Comparison of ENCODE assay signal across 14 cellular contexts in the genomic region with DNA sequence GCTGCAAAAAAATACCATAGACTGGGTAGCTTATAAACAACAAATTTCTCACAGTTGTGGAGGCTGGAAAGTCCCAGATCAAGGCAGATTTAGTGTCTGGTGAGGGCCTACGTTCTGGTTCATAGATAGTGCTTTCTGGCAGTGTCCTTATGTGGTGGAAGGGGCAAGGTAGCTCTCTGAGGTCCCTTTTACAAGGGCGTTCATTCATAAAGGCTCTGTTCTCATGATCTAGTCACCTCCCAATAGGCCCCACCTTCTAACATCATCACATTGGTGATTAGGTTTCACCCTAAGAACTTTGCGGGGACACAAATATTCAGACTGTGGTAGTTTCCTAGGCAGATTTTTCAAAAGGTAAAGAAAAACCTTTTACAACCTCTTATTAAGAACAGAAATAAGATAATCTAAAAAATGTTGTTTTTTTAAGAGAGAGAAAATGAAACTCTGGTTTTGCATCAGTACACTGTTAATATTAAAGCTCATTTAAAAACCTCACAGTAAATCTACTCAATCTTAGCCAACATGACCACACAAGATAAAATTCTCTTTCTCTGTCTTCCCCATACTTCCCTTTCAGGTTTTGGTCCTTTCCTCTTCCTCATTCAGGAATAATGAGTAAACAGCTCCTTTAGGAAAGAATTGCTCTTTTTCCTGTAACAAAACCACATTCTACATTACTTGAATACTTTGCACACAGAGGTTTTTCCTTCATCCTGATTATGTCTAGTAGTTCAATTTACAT.
DNase-seq lines count a peak whose midpoint lies in the region; ATAC-seq and TF ChIP-seq lines count a peak whose summit lies in the region.
"Had no signal": no experiment of that assay in that cellular context is flagged by ENCODE, and none has a peak within 500 bp of the region (broad histone marks: within the 10 kb centered on the region; RNA-seq: fewer than 3 reads in every experiment).

No MANE protein-coding gene starts in this region.

- no peaks in the 10 kb centered on the region for H3F3A ChIP-seq in GM23338 (replicated peaks; ENCODE audit: low read depth)

- H3K36me3 Mint-ChIP-seq in GM23338 (ENCODE audit: low read depth): no peaks in the 10 kb centered on the region
- no peaks in the 10 kb centered on the region for H3K36me3 Mint-ChIP-seq in chondrocyte (ENCODE audit: low read depth)
- H3K36me3 Mint-ChIP-seq: activated naive CD8-positive, alpha-beta T cell treated with anti-CD3 and anti-CD28 coated beads, Interleukin-2, amount 10 ng/mL, durations not matched to agents 7 days and 5 days; CD4-positive, CD25-positive, alpha-beta regulatory T cell had no signal

- H3K4me1 ChIP-seq in GM23338 (ENCODE audit: insufficient read depth): no peaks in the 10 kb centered on the region

- no peaks in the 10 kb centered on the region for H3K9me3 ChIP-seq in MG63

- H3K9me2 ChIP-seq in GM23338 (ENCODE audit: insufficient read depth): no peaks in the 10 kb centered on the region

- TF ChIP-seq CTCF in GM23338 (conservative IDR thresholded peaks at IDR 0.05; ENCODE audit: low read depth in 2 of 2): no peak
- TF ChIP-seq CTCF in kidney epithelial cell (IDR thresholded peaks at IDR 0.05; ENCODE audit: insufficient read depth, low read length, poor library complexity, severe bottlenecking): no peak
- no peak for TF ChIP-seq CTCF in chondrocyte (IDR thresholded peaks at IDR 0.05)

- H3K4me3 ChIP-seq in GM23338 (no peak overlapping the region), kidney epithelial cell (ENCODE audit: low read depth, low read length) (no peak overlapping the region), MG63 (no peak overlapping the region)

- no peak overlapping the region for H3K27ac ChIP-seq in GM23338 (ENCODE audit: low read depth)

- no peaks in the 10 kb centered on the region for H3K36me3 ChIP-seq in GM23338 (ENCODE audit: insufficient read depth)
- H3K36me3 ChIP-seq in kidney epithelial cell (ENCODE audit: control insufficient read depth, insufficient read depth, low read length): no peaks in the 10 kb centered on the region
- H3K36me3 ChIP-seq in MG63: no peaks in the 10 kb centered on the region

- in situ Hi-C loops in ACHN (cut with HindIII; ENCODE audit: low pct_ligation_motif_present, low pct_unique_long_range_greater_than_20kb, low sequenced_read_pairs): no loop called here

- H3K27ac Mint-ChIP-seq in GM23338 (peak overlapping the region; percentile 18; the same call in 1 of the 2 replicates), chondrocyte (ENCODE audit: unreplicated experiment) (no peak overlapping the region)
- H3K27ac Mint-ChIP-seq: activated CD8-positive, alpha-beta T cell treated with anti-CD3 and anti-CD28 coated beads for 36 hours; activated naive CD8-positive, alpha-beta T cell treated with anti-CD3 and anti-CD28 coated beads, Interleukin-2, amount 10 ng/mL, durations not matched to agents 7 days and 5 days; CD4-positive, CD25-positive, alpha-beta regulatory T cell; HFFc6 had no signal

- H3K27me3 ChIP-seq in GM23338 (ENCODE audit: insufficient read depth) (no peaks in the 10 kb centered on the region), kidney epithelial cell (ENCODE audit: control insufficient read depth, insufficient read depth, low read length) (no peaks in the 10 kb centered on the region), MG63 (no peaks in the 10 kb centered on the region)

- H3K27me3 Mint-ChIP-seq in GM23338 (ENCODE audit: insufficient read depth, low read depth, poor library complexity) (no peaks in the 10 kb centered on the region), chondrocyte (ENCODE audit: low read depth) (peaks cover 18% of the 10 kb centered on the region)

- no peak overlapping the region for H3K4me2 ChIP-seq in GM23338

- no peaks in the 10 kb centered on the region for H3K79me2 ChIP-seq in GM23338 (replicated peaks; ENCODE audit: insufficient read depth)

- DNase-seq in GM23338 (ENCODE audit: low spot score): no peak
- peak; percentile 56 for DNase-seq in kidney epithelial cell (ENCODE audit: low read depth)
- no peak for DNase-seq in ACHN
- no peak for DNase-seq in chondrocyte (ENCODE audit: low spot score)
- no peak for DNase-seq in NCI-H1105 treated with DMSO at 0.1 percent for 48 hours (lab: John Stamatoyannopoulos, UW)
- DNase-seq in MG63: no peak
- DNase-seq: activated CD8-positive, alpha-beta T cell treated with anti-CD3 and anti-CD28 coated beads for 36 hours; activated naive CD8-positive, alpha-beta T cell treated with anti-CD3 and anti-CD28 coated beads, Interleukin-2, amount 10 ng/mL, durations not matched to agents 7 days and 5 days; CD4-positive, CD25-positive, alpha-beta regulatory T cell; HFFc6; hypothalamus; NCI-H82 had no signal

- peak; percentile 61 for ATAC-seq in GM18867 (IDR thresholded peaks at IDR 0.05; ENCODE audit: unreplicated experiment)
- no peak for ATAC-seq in GM23338
- peak; percentile 90 for ATAC-seq in HG03354 (IDR thresholded peaks at IDR 0.05; ENCODE audit: poor library complexity, severe bottlenecking, unreplicated experiment)
- ATAC-seq: activated CD8-positive, alpha-beta T cell treated with anti-CD3 and anti-CD28 coated beads for 36 hours had no signal

- H3K9me3 Mint-ChIP-seq in GM23338 (no peaks in the 10 kb centered on the region; the same call in 2 of the 3 replicates), chondrocyte (ENCODE audit: low read depth) (no peaks in the 10 kb centered on the region)
- H3K9me3 Mint-ChIP-seq: activated CD8-positive, alpha-beta T cell treated with anti-CD3 and anti-CD28 coated beads for 36 hours; activated naive CD8-positive, alpha-beta T cell treated with anti-CD3 and anti-CD28 coated beads, Interleukin-2, amount 10 ng/mL, durations not matched to agents 7 days and 5 days; CD4-positive, CD25-positive, alpha-beta regulatory T cell; HFFc6 had no signal

- H3K4me3 Mint-ChIP-seq in GM23338: no peak overlapping the region
- H3K4me3 Mint-ChIP-seq in chondrocyte (ENCODE audit: unreplicated experiment): no peak overlapping the region
- H3K4me3 Mint-ChIP-seq: activated CD8-positive, alpha-beta T cell treated with anti-CD3 and anti-CD28 coated beads for 36 hours; activated naive CD8-positive, alpha-beta T cell treated with anti-CD3 and anti-CD28 coated beads, Interleukin-2, amount 10 ng/mL, durations not matched to agents 7 days and 5 days; CD4-positive, CD25-positive, alpha-beta regulatory T cell; HFFc6 had no signal

- no peaks in the 10 kb centered on the region for H4K20me1 ChIP-seq in GM23338 (replicated peaks; ENCODE audit: insufficient read depth)

- no peak overlapping the region for H2AFZ ChIP-seq in GM23338

- H3K4me1 Mint-ChIP-seq in GM23338 (no peaks in the 10 kb centered on the region), chondrocyte (ENCODE audit: low read depth) (no peaks in the 10 kb centered on the region)
- H3K4me1 Mint-ChIP-seq: CD4-positive, CD25-positive, alpha-beta regulatory T cell had no signal

TF ChIP-seq in GM23338, 12 proteins besides CTCF, POLR2A, EP300 and RAD21:
- TF ChIP-seq, protein P1, sequence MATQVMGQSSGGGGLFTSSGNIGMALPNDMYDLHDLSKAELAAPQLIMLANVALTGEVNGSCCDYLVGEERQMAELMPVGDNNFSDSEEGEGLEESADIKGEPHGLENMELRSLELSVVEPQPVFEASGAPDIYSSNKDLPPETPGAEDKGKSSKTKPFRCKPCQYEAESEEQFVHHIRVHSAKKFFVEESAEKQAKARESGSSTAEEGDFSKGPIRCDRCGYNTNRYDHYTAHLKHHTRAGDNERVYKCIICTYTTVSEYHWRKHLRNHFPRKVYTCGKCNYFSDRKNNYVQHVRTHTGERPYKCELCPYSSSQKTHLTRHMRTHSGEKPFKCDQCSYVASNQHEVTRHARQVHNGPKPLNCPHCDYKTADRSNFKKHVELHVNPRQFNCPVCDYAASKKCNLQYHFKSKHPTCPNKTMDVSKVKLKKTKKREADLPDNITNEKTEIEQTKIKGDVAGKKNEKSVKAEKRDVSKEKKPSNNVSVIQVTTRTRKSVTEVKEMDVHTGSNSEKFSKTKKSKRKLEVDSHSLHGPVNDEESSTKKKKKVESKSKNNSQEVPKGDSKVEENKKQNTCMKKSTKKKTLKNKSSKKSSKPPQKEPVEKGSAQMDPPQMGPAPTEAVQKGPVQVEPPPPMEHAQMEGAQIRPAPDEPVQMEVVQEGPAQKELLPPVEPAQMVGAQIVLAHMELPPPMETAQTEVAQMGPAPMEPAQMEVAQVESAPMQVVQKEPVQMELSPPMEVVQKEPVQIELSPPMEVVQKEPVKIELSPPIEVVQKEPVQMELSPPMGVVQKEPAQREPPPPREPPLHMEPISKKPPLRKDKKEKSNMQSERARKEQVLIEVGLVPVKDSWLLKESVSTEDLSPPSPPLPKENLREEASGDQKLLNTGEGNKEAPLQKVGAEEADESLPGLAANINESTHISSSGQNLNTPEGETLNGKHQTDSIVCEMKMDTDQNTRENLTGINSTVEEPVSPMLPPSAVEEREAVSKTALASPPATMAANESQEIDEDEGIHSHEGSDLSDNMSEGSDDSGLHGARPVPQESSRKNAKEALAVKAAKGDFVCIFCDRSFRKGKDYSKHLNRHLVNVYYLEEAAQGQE (IDR thresholded peaks at IDR 0.05; ENCODE audit: unreplicated experiment): no peak
